In the genomic region with DNA sequence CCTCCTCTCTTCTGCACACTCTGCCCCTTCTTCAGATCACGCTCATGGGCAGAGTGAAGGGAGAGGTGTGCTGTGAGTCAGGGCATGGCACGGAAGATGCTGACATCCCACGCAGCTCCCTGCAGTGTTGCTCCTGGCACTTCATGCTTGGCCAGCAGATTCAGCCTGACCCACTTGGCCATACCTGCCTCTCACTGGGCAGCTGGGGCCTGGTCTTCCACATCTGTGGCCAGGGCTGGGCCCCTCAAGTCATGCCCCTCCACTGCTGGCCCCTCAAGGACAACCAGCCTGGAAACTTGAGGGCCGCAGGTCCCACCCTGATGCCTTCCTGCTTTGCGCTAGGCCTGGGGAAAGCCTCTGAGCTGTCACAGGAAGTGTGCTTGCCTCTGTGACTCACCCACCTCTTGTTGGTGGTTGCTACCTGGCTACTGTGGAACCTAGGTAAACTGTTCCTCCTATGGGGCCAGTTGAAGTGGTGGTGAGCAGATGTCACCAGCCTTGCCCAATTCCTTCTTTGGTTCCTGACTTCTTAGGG, we compare ENCODE assay signal across 8 cellular contexts. TPM values are rescaled to one million over a fixed set of nuclear protein-coding genes. Genes with fewer than 3 reads are reported as not detected.
DNase-seq lines count a peak whose midpoint lies in the region; ATAC-seq and TF ChIP-seq lines count a peak whose summit lies in the region.

No MANE protein-coding gene starts in this region.

- ATAC-seq in foreskin keratinocyte: peak; percentile 88
- ATAC-seq in GM19351 (IDR thresholded peaks at IDR 0.05; ENCODE audit: unreplicated experiment): no peak

- H3K4me1 ChIP-seq in foreskin keratinocyte: peaks cover 6% of the 10 kb centered on the region

- H3K27ac ChIP-seq in foreskin keratinocyte: no peak overlapping the region

- DNase-seq in M059J (ENCODE audit: low read depth) (peak; percentile 53), foreskin keratinocyte (peak; percentile 63 to 73), COR-L47 (lab: John Stamatoyannopoulos, UW) (no peak), UCSD-AML1 (lab: John Stamatoyannopoulos, UW; ENCODE audit: unreplicated experiment) (no peak), iPS-NIHi7 (ENCODE audit: extremely low spot score) (no peak)
- DNase-seq in activated CD8-positive, alpha-beta memory T cell treated with anti-CD3 and anti-CD28 coated beads, Interleukin-2, amount 50 U/mL, for 4 hours: peak; percentile 62
- DNase-seq in stimulated activated CD8-positive, alpha-beta memory T cell treated with anti-CD3 and anti-CD28 coated beads, Interleukin-15, amount 100 ng/mL, for 4 hours (ENCODE audit: low read depth in 2 of 2): peak; percentile 19 to 46

- H3K27me3 ChIP-seq in foreskin keratinocyte: no peaks in the 10 kb centered on the region

- TF ChIP-seq CTCF in foreskin keratinocyte (conservative IDR thresholded peaks at IDR 0.05): peak; percentile 5

RNA-seq across cellular contexts. Expression of gene BSN, which starts 48.7 kb away (rescaled TPM):
- 0.07 and 0.27 TPM in 2 replicates for total RNA-seq in M059J (2014; rRNA removed; shearing (Covaris generic))
- 0.07 TPM in 2 replicates for total RNA-seq in foreskin keratinocyte
- polyA plus RNA-seq in foreskin keratinocyte: 0.02 and 0.03 TPM in 2 replicates

Comparison
In these comparisons a context has a peak if more than half of its experiments do, and no peak if none do; other contexts are left out.
1. DNase-seq: peak in M059J (single experiment), activated CD8-positive, alpha-beta memory T cell treated with anti-CD3 and anti-CD28 coated beads, Interleukin-2, amount 50 U/mL, for 4 hours (single experiment), foreskin keratinocyte (2 of 2) and stimulated activated CD8-positive, alpha-beta memory T cell treated with anti-CD3 and anti-CD28 coated beads, Interleukin-15, amount 100 ng/mL, for 4 hours (2 of 2); none in COR-L47 (single experiment), UCSD-AML1 (single experiment) and iPS-NIHi7 (single experiment).